ENCODE assay signal across 18 cellular contexts in the genomic region with DNA sequence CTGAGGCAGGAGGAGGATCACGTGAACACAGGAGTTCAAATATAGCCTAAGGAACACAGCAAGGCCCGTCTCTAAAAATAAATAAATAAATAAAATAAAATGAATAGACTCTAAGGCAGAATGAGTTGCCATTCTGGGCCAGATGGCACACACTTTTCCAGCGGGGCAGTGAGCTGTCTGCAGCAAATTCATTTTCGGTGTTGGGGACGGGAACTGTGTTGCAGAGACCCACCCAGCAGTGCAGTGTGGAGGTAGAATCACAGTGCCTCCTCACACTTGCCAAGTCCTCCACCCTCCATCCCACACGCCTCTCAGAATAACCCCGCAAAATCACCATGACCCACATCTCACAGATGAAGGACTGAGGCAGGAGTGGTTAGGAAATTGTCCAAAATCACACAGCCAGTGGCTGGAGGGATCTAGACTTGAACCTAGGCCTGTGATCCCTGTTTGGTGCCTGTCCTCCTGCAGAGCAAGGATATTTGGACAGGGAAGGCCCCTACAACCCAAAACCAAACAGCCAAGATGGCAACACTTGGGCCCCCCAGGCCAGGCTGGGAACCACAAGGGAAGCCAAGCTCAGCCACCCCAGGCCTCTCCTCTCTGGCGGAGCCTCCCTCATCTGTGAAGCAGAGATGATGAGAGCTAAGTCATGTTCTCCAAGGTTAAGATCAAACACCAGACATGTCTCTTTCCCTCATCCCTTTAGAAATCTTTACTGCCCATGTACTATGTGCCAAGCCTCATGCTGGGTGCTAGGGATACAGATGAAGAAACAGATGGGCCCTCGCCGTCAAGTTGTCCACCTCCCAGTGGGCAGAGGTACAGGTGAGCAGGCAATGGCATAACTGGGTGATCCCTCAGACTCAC.
DNase-seq lines count a peak whose midpoint lies in the region; ATAC-seq, FAIRE-seq and TF ChIP-seq lines count a peak whose summit lies in the region.
"Had no signal": no experiment of that assay in that cellular context is flagged by ENCODE, and none has a peak within 500 bp of the region (broad histone marks: within the 10 kb centered on the region; RNA-seq: fewer than 3 reads in every experiment).

No MANE protein-coding gene starts in this region.

- ATAC-seq in GM21619 (IDR thresholded peaks at IDR 0.05; ENCODE audit: unreplicated experiment) (no peak), GM18909 (IDR thresholded peaks at IDR 0.05; ENCODE audit: poor library complexity, unreplicated experiment) (no peak)
- ATAC-seq: HCT116 had no signal

- peak; percentile 98 for FAIRE-seq in urothelium cell line (lab: Jason Lieb, UNC)
- FAIRE-seq: G401.6, GM12891, GM19239 had no signal

- no peaks in the 10 kb centered on the region for H3K9me3 ChIP-seq in left ventricle myocardium inferior (replicated peaks)
- H3K9me3 ChIP-seq: Caco-2 had no signal

- peak; percentile 58 for DNase-seq in cardiac septum (ENCODE audit: low spot score)
- no peak for DNase-seq in left ventricle myocardium inferior
- DNase-seq in mesenteric fat pad (ENCODE audit: low spot score) = peak; percentile 47
- DNase-seq in urothelium cell line (ENCODE audit: low spot score) = no peak
- DNase-seq in retina = no peak
- DNase-seq: AML-193, Caco-2, DMS79, NCI-H1436, NCI-H2227 treated with DMSO at 0.1 percent for 48 hours, NCI-H526 had no signal

- H3K27ac ChIP-seq in left ventricle myocardium inferior (replicated peaks) = no peak overlapping the region
- peak overlapping the region; percentile 61 for H3K27ac ChIP-seq in cingulate gyrus (ENCODE audit: low read depth, low read length)

- H3K4me1 ChIP-seq in left ventricle myocardium inferior = peaks cover 73% of the 10 kb centered on the region
- H3K4me1 ChIP-seq: Caco-2 had no signal

- H3K27me3 ChIP-seq in left ventricle myocardium inferior (ENCODE audit: low read depth) = no peaks in the 10 kb centered on the region

- no peak for TF ChIP-seq CTCF in left ventricle myocardium inferior (IDR thresholded peaks at IDR 0.05; ENCODE audit: borderline replicate concordance)

- no peak overlapping the region for H3K4me3 ChIP-seq in left ventricle myocardium inferior

- H3K36me3 ChIP-seq in left ventricle myocardium inferior = no peaks in the 10 kb centered on the region

- intact Hi-C loops in cardiac septum (cut with DNase I) = no loop called here
- intact Hi-C loops in left ventricle myocardium inferior (cut with micrococcal nuclease) = no loop called here

Comparison
In these comparisons a context has a peak if more than half of its experiments do, and no peak if none do; other contexts are left out.
1. DNase-seq: peak in cardiac septum (single experiment) and mesenteric fat pad (single experiment); none in left ventricle myocardium inferior (single experiment), urothelium cell line (single experiment) and retina (single experiment).